ENCODE assay signal across 18 cellular contexts in genomic region chr1:43844114-43844513, GRCh38.
A peak's percentile ranks its signal among the peaks of the same experiment; 100 is the strongest.
DNase-seq lines count a peak whose midpoint lies in the region; ATAC-seq and TF ChIP-seq lines count a peak whose summit lies in the region.
"Had no signal": no experiment of that assay in that cellular context is flagged by ENCODE, and none has a peak within 500 bp of the region (broad histone marks: within the 10 kb centered on the region; RNA-seq: fewer than 3 reads in every experiment).

No MANE protein-coding gene starts in this region.

- no peak overlapping the region for H3K4me3 ChIP-seq in Panc1 (ENCODE audit: low read depth in 2 of 2, low read length in 2 of 2)
- no peak overlapping the region for H3K4me3 ChIP-seq in fibroblast of mammary gland (ENCODE audit: control insufficient read depth, low read depth, low read length)
- no peak overlapping the region for H3K4me3 ChIP-seq in transverse colon
- H3K4me3 ChIP-seq in tibial artery, result no peak overlapping the region
- H3K4me3 ChIP-seq in gastroesophageal sphincter, result no peak overlapping the region

- peak; percentile 30 for DNase-seq in HT-29 (ENCODE audit: low spot score)
- no peak for DNase-seq in Panc1 (ENCODE audit: low read depth, low spot score)
- DNase-seq in fibroblast of mammary gland (ENCODE audit: low read depth), result peak; percentile 33
- peak; percentile 58 for DNase-seq in transverse colon
- DNase-seq in tibial artery, result no peak
- no peak for DNase-seq in SW 1271 (lab: John Stamatoyannopoulos, UW)
- DNase-seq: activated CD4-positive, alpha-beta memory T cell treated with anti-CD3 and anti-CD28 coated beads, Interleukin-2, amount 10 ng/mL, durations not matched to agents 7 days and 5 days; activated CD4-positive, CD25-positive, alpha-beta regulatory T cell; caudate nucleus; COR-L47; erythroblast; GOT3; NCI-H187 treated with DMSO at 0.1 percent for 48 hours; NCI-H446 treated with DMSO at 0.1 percent for 48 hours; retina had no signal

- BruUV-seq in Panc1 (replicated peaks; lab: Mats Ljungman, UMichigan), result no TSS peak

- H3K36me3 ChIP-seq in Panc1 (ENCODE audit: control insufficient read depth, insufficient read depth, low read length) (no peaks in the 10 kb centered on the region), transverse colon (peaks cover 0 to 4% (median 0%) of the 10 kb centered on the region in 4 donors), tibial artery (peaks cover 6 to 32% (median 20%) of the 10 kb centered on the region in 3 donors), gastroesophageal sphincter (peaks cover 0 to 38% of the 10 kb centered on the region in 2 donors)
- H3K36me3 ChIP-seq: neutrophil had no signal

- H3K27me3 ChIP-seq in Panc1 (ENCODE audit: control insufficient read depth, insufficient read depth, low read length) (no peaks in the 10 kb centered on the region), transverse colon (no peaks in the 10 kb centered on the region), tibial artery (no peaks in the 10 kb centered on the region), gastroesophageal sphincter (no peaks in the 10 kb centered on the region)
- H3K27me3 ChIP-seq: neutrophil had no signal

- in situ Hi-C loops in Panc1 (cut with HindIII; ENCODE audit: low pct_unique_long_range_greater_than_20kb, low sequenced_read_pairs), result no loop called here
- in situ Hi-C loops in transverse colon (cut with MboI; ENCODE audit: low pct_ligation_motif_present in 1 of 4, low pct_unique_long_range_greater_than_20kb in 1 of 4, low sequenced_read_pairs in 3 of 4), result no loop called here

- H3K9me3 ChIP-seq in Panc1 (ENCODE audit: control insufficient read depth, insufficient read depth, low read depth, low read length), result peaks cover 3% of the 10 kb centered on the region; the same call in 1 of the 2 replicates
- H3K9me3 ChIP-seq in transverse colon, result peaks cover 0 to 3% of the 10 kb centered on the region in 2 donors
- no peaks in the 10 kb centered on the region for H3K9me3 ChIP-seq in tibial artery
- H3K9me3 ChIP-seq in gastroesophageal sphincter, result no peaks in the 10 kb centered on the region
- H3K9me3 ChIP-seq: neutrophil had no signal

- H3K4me1 ChIP-seq in Panc1 (ENCODE audit: control insufficient read depth, insufficient read depth, low read length), result peaks cover 3% of the 10 kb centered on the region; the same call in 1 of the 2 replicates
- H3K4me1 ChIP-seq in transverse colon, result peaks cover 0 to 15% (median 8%) of the 10 kb centered on the region in 4 donors
- H3K4me1 ChIP-seq in tibial artery, result peaks cover 0 to 11% (median 3%) of the 10 kb centered on the region in 4 donors
- peaks cover 0 to 12% (median 0%) of the 10 kb centered on the region in 3 donors for H3K4me1 ChIP-seq in gastroesophageal sphincter

- no peak for TF ChIP-seq POLR2A in transverse colon (IDR thresholded peaks at IDR 0.05)
- TF ChIP-seq POLR2A in gastroesophageal sphincter (IDR thresholded peaks at IDR 0.05), result no peak

- WGBS in transverse colon (ENCODE audit: low coverage in 1 of 2), 2 donors, result 69% methylated on average over 1 of the region's 1 CpG; no CpG with 5 or more reads in 1 of the 2 donors
- 100% methylated on average over 1 of the region's 1 CpG; no CpG with 5 or more reads in 1 of the 2 donors for WGBS in gastroesophageal sphincter (ENCODE audit: low coverage in 1 of 2), 2 donors

- no peak for TF ChIP-seq CTCF in Panc1 (IDR thresholded peaks at IDR 0.05)
- no peak for TF ChIP-seq CTCF in fibroblast of mammary gland (conservative IDR thresholded peaks at IDR 0.05; ENCODE audit: control insufficient read depth, insufficient read depth, low read depth, low read length)
- no peak for TF ChIP-seq CTCF in transverse colon (IDR thresholded peaks at IDR 0.05)
- no peak for TF ChIP-seq CTCF in tibial artery (IDR thresholded peaks at IDR 0.05)
- no peak for TF ChIP-seq CTCF in gastroesophageal sphincter (IDR thresholded peaks at IDR 0.05)

- H3K27ac ChIP-seq in Panc1 (ENCODE audit: low read length) (no peak overlapping the region), transverse colon (peak overlapping the region in 2 of 4 donors; percentile 41 to 54), tibial artery (no peak overlapping the region), gastroesophageal sphincter (no peak overlapping the region)
- H3K27ac ChIP-seq: neutrophil had no signal

- intact Hi-C loops in Panc1 (cut with micrococcal nuclease; ENCODE audit: unreplicated experiment) (no loop called here), transverse colon (cut with DNase I; ENCODE audit: low total_unique reads) (no loop called here), tibial artery (cut with DNase I; ENCODE audit: low total_unique reads) (no loop called here)

- POLR2A ChIA-PET in Panc1 (lab: Charles Lee), result no interaction called here

- no peak for TF ChIP-seq EP300 in transverse colon (IDR thresholded peaks at IDR 0.05; ENCODE audit: low read depth)
- no peak for TF ChIP-seq EP300 in gastroesophageal sphincter (IDR thresholded peaks at IDR 0.05)

- CTCF ChIA-PET in Panc1 (lab: Charles Lee), result interaction anchor here (1.0 kb wide), 1 partner anchor 91 kb away, joined by 3 read pairs; no protein-coding TSS in a partner anchor

- ATAC-seq in Panc1 (peak; percentile 66), gastroesophageal sphincter (no peak)
- ATAC-seq: HepG2 had no signal

Comparison
In these comparisons a context has a peak if more than half of its experiments do, and no peak if none do; other contexts are left out.
1. DNase-seq: peak in HT-29 (single experiment), fibroblast of mammary gland (single experiment) and transverse colon (single experiment); none in Panc1 (single experiment), tibial artery (0 of 2) and SW 1271 (0 of 2).